Comparison of ENCODE assay signal across 24 cellular contexts in the genomic region with DNA sequence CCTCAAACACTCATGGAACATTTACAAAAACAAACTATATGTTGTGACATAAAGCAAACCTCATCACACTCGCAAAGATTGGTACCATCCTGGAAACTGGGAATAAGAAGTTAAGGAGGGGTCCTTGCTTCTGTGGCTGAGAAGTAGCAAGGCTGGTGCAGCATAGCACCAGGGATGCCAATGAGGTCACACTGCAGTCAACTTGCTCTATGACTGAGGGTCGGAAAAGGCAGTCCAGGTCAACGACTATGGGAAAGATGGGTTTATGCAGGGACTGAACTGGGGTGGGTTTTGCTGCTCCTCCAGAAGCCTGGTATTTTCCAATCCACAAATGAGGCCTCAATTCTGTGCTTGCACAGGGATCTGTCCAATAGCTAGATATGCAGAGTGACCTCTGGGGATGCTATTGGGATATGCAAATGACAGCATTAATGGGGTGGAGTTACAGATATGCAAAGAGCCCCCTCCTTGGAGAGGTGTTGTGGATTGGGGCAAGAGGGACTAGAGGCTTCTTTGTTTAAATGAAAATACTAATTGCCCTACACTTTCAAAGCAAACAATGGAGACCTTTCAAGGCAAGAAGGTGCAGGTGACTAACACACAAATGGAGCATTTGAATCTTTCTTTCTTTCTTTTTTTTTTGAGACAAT. TPM values are rescaled to one million over a fixed set of nuclear protein-coding genes. Genes with fewer than 3 reads are reported as not detected.
"Had no signal": no experiment of that assay in that cellular context is flagged by ENCODE, and none has a peak within 500 bp of the region (broad histone marks: within the 10 kb centered on the region; RNA-seq: fewer than 3 reads in every experiment).

No MANE protein-coding gene starts in this region.

- H3K4me2 ChIP-seq: KMS-11 had no signal

- H3K9ac ChIP-seq: KMS-11 had no signal

- H3K9me3 ChIP-seq: breast epithelium had no signal

- H3K4me1 Mint-ChIP-seq: activated naive CD4-positive, alpha-beta T cell treated with anti-CD3 and anti-CD28 coated beads, Interleukin-2, amount 50 U/mL, for 24 hours had no signal

- H3K4me3 ChIP-seq: breast epithelium had no signal

- H3K27me3 ChIP-seq: breast epithelium had no signal

- H3K27ac Mint-ChIP-seq: activated CD8-positive, alpha-beta memory T cell treated with anti-CD3 and anti-CD28 coated beads, Interleukin-2, amount 10 ng/mL, durations not matched to agents 7 days and 5 days; activated naive CD4-positive, alpha-beta T cell treated with anti-CD3 and anti-CD28 coated beads, Interleukin-2, amount 50 U/mL, for 24 hours; activated T-cell treated with anti-CD3 and anti-CD28 coated beads, Interleukin-2, amount 50 U/mL, for 24 hours; activated T-helper 1 cell treated with anti-CD3 and anti-CD28 coated beads, Interleukin-12 subunit alpha, Interleukin-12 subunit beta, Interleukin-2, Interleukin-4 antibody, amounts not matched to agents 30 ng/mL and 10 ng/mL and 1 ng/mL, durations not matched to agents 14 hours and 24 hours and 36 hours; T-cell had no signal

- H3K27ac ChIP-seq: breast epithelium, KMS-11, WERI-Rb-1 had no signal

- H3K4me1 ChIP-seq: breast epithelium had no signal

- DNase-seq: activated CD4-positive, alpha-beta T cell treated with anti-CD3 and anti-CD28 coated beads for 48 hours; activated CD4-positive, alpha-beta T cell treated with anti-CD3 and anti-CD28 coated beads, Interleukin-2, amount 50 U/mL, for 4 hours; activated CD4-positive, CD25-positive, alpha-beta regulatory T cell treated with anti-CD3 and anti-CD28 coated beads, Interleukin-2, amount 50 U/mL, for 72 hours; activated CD8-positive, alpha-beta memory T cell treated with anti-CD3 and anti-CD28 coated beads, Interleukin-2, amount 10 ng/mL, durations not matched to agents 7 days and 5 days; activated effector memory CD4-positive, alpha-beta T cell treated with Interleukin-2 at 50 U/mL for 16 hours; activated naive CD4-positive, alpha-beta T cell; activated T-cell treated with anti-CD3 and anti-CD28 coated beads, Interleukin-2, amount 50 U/mL, for 24 hours; aorta; caudate nucleus; NCI-H1092 treated with DMSO at 0.1 percent for 48 hours; NCI-H1436; NCI-H187 treated with DMSO at 0.1 percent for 48 hours; NCI-H2171; NCI-H226; PC-3; SHP77 treated with DMSO at 0.1 percent for 48 hours; T-cell; T-helper 2 cell; WERI-Rb-1 had no signal

- H3K27me3 Mint-ChIP-seq: activated naive CD4-positive, alpha-beta T cell treated with anti-CD3 and anti-CD28 coated beads, Interleukin-2, amount 50 U/mL, for 24 hours had no signal

- H3K9me3 Mint-ChIP-seq: activated naive CD4-positive, alpha-beta T cell treated with anti-CD3 and anti-CD28 coated beads, Interleukin-2, amount 50 U/mL, for 24 hours; activated T-cell treated with anti-CD3 and anti-CD28 coated beads, Interleukin-2, amount 50 U/mL, for 24 hours; activated T-helper 1 cell treated with anti-CD3 and anti-CD28 coated beads, Interleukin-12 subunit alpha, Interleukin-12 subunit beta, Interleukin-2, Interleukin-4 antibody, amounts not matched to agents 30 ng/mL and 10 ng/mL and 1 ng/mL, durations not matched to agents 14 hours and 24 hours and 36 hours; T-cell had no signal

- H3K36me3 ChIP-seq: breast epithelium, WERI-Rb-1 had no signal

- H3K4me3 Mint-ChIP-seq: activated CD8-positive, alpha-beta memory T cell treated with anti-CD3 and anti-CD28 coated beads, Interleukin-2, amount 10 ng/mL, durations not matched to agents 7 days and 5 days; activated naive CD4-positive, alpha-beta T cell treated with anti-CD3 and anti-CD28 coated beads, Interleukin-2, amount 50 U/mL, for 24 hours; activated T-cell treated with anti-CD3 and anti-CD28 coated beads, Interleukin-2, amount 50 U/mL, for 24 hours; activated T-helper 1 cell treated with anti-CD3 and anti-CD28 coated beads, Interleukin-12 subunit alpha, Interleukin-12 subunit beta, Interleukin-2, Interleukin-4 antibody, amounts not matched to agents 30 ng/mL and 10 ng/mL and 1 ng/mL, durations not matched to agents 14 hours and 24 hours and 36 hours; T-cell had no signal

- FAIRE-seq: RCC 7860 had no signal

- ATAC-seq: activated CD8-positive, alpha-beta memory T cell treated with anti-CD3 and anti-CD28 coated beads, Interleukin-2, amount 10 ng/mL, durations not matched to agents 7 days and 5 days; PC-3; T-cell had no signal

RNA-seq across cellular contexts. Expression of a gene that starts 7.2 kb away (rescaled TPM):
- total RNA-seq: activated CD8-positive, alpha-beta memory T cell treated with anti-CD3 and anti-CD28 coated beads, Interleukin-2, amount 10 ng/mL, durations not matched to agents 7 days and 5 days had no signal
